8 cellular contexts compared by ENCODE assay signal in genomic region chr5:34915139-34915855, GRCh38. TPM values are rescaled to one million over a fixed set of nuclear protein-coding genes. Genes with fewer than 3 reads are reported as not detected.
DNase-seq lines count a peak whose midpoint lies in the region; ATAC-seq and TF ChIP-seq lines count a peak whose summit lies in the region.

Gene BRIX1 (plus strand): TSS chr5:34915711. CDS start chr5:34915739, 28 bp downstream.
Gene RAD1 (minus strand): TSS chr5:34915504. CDS start chr5:34914892, 612 bp downstream.

- ATAC-seq in GM21737 (IDR thresholded peaks at IDR 0.05; ENCODE audit: unreplicated experiment) = peak; percentile 98

- H3K27me3 ChIP-seq in mucosa of rectum (ENCODE audit: control insufficient read depth in 2 of 2, insufficient read depth in 2 of 2, low read length in 2 of 2) = no peaks in the 10 kb centered on the region

- H3K27ac ChIP-seq in mucosa of rectum (ENCODE audit: low read depth in 2 of 2, low read length in 2 of 2) = peak within 1 kb of the TSS; percentile 83 to 85

- no peaks in the 10 kb centered on the region for H3K9me3 ChIP-seq in mucosa of rectum (ENCODE audit: control insufficient read depth in 2 of 2, low read length in 2 of 2)

- peak within 1 kb of the TSS; percentile 68 to 89 for H3K9ac ChIP-seq in mucosa of rectum (ENCODE audit: low read depth in 1 of 2, low read length in 2 of 2)

- peaks cover 12% of the 10 kb centered on the region in 2 donors for H3K36me3 ChIP-seq in mucosa of rectum (ENCODE audit: control insufficient read depth in 2 of 2, insufficient read depth in 2 of 2, low read length in 2 of 2)

- peak; percentile 95 for TF ChIP-seq POLR2A in erythroblast (IDR thresholded peaks at IDR 0.05; ENCODE audit: low read length)

- H3K4me3 ChIP-seq in mucosa of rectum (ENCODE audit: low read length in 2 of 2) = peak within 1 kb of the TSS; percentile 76 to 97

- H3K4me1 ChIP-seq in mucosa of rectum (ENCODE audit: control insufficient read depth in 2 of 2, insufficient read depth in 2 of 2, low read length in 2 of 2) = peaks cover 17 to 24% of the 10 kb centered on the region in 2 donors

- DNase-seq in DMS79 (lab: John Stamatoyannopoulos, UW) = peak; percentile 85
- DNase-seq in KG1 (lab: John Stamatoyannopoulos, UW) = peak; percentile 83
- DNase-seq in activated T-cell treated with anti-CD3 and anti-CD28 coated beads, Interleukin-2, amount 50 U/mL, for 1 hour = peak; percentile 90
- peak; percentile 97 for DNase-seq in erythroblast (lab: John Stamatoyannopoulos, UW)
- DNase-seq in stimulated activated CD8-positive, alpha-beta memory T cell treated with anti-CD3 and anti-CD28 coated beads, Interleukin-4, amount 100 ng/mL, for 48 hours = peak; percentile 94

TF ChIP-seq in PFSK-1, 5 proteins besides CTCF, POLR2A, EP300 and RAD21:
- peak; percentile 80 for TF ChIP-seq POLR2AphosphoS5 (IDR thresholded peaks at IDR 0.05; ENCODE audit: low read depth, low read length)
- 0 out of 4 replicates have a peak, but pooled peaks have one; percentile 27 to 35 for TF ChIP-seq REST (IDR thresholded peaks at IDR 0.05; ENCODE audit: insufficient read depth in 1 of 2, low read depth in 2 of 2, low read length in 2 of 2)
- peak; percentile 92 for TF ChIP-seq FOXP2 (optimal IDR thresholded peaks at IDR 0.05; ENCODE audit: borderline replicate concordance, extremely low read depth, extremely low read length, insufficient read depth)
- peak; percentile 96 for TF ChIP-seq TAF1 (IDR thresholded peaks at IDR 0.05; ENCODE audit: borderline replicate concordance, insufficient read depth, low read length)
- TF ChIP-seq SIN3A (IDR thresholded peaks at IDR 0.05; ENCODE audit: borderline replicate concordance, insufficient read depth, low read length) = peak; percentile 77; the same call in 1 of the 2 replicates

RNA-seq across cellular contexts. Expression of gene BRIX1, which starts in this region (rescaled TPM):
- 64.1 TPM for polyA plus RNA-seq in PFSK-1 (2012; ENCODE audit: insufficient read length, low read depth)

RNA-seq across cellular contexts. Expression of gene RAD1, which starts in this region (rescaled TPM):
- polyA plus RNA-seq in PFSK-1 (2012; ENCODE audit: insufficient read length, low read depth) = 19.5 TPM

Comparison
In these comparisons a context has a peak if more than half of its experiments do, and no peak if none do; other contexts are left out.
1. Peak in every context shown above with its lines: DNase-seq, ATAC-seq, H3K4me3 ChIP-seq and H3K27ac ChIP-seq.